In the genomic region with DNA sequence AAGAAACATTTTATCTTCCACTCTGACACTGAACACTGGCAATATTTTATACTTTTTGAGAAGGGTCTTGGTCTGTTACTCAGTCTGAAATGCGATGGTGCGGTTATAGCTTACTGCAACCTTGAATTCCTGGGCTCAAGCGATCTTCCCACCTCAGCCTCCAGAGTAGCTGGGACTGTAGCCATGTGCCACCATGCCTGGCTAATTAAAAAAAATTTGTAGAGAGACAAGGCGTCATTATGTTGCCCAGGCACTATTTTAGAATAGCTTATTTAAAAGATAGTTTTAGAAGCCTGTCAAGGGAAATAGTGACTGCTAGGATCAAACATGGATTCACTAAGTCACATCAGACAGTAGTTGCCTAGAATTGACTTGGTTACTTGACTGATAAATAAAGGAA, we compare ENCODE assay signal across 36 cellular contexts.
"Had no signal": no experiment of that assay in that cellular context is flagged by ENCODE, and none has a peak within 500 bp of the region (broad histone marks: within the 10 kb centered on the region; RNA-seq: fewer than 3 reads in every experiment).

No MANE protein-coding gene starts in this region.

- H3K9me3 ChIP-seq: adrenal gland, breast epithelium, esophagus muscularis mucosa, gastrocnemius medialis, heart right ventricle had no signal

- H3K27me3 ChIP-seq: adrenal gland, breast epithelium, cardiac muscle cell, dorsolateral prefrontal cortex, esophagus muscularis mucosa, foreskin keratinocyte, gastrocnemius medialis, heart right ventricle, hepatocyte had no signal

- H3K36me3 ChIP-seq: adrenal gland, breast epithelium, cardiac muscle cell, gastrocnemius medialis, WERI-Rb-1 had no signal

- H3K27ac Mint-ChIP-seq: activated B cell treated with CpG ODN at 0.5 μM for 24 hours; activated CD4-positive, alpha-beta memory T cell treated with anti-CD3 and anti-CD28 coated beads for 36 hours; activated CD8-positive, alpha-beta memory T cell treated with anti-CD3 and anti-CD28 coated beads, Interleukin-2, amount 10 ng/mL, durations not matched to agents 7 days and 5 days; activated CD8-positive, alpha-beta T cell treated with anti-CD3 and anti-CD28 coated beads, Interleukin-2, amount 10 ng/mL, durations not matched to agents 7 days and 5 days; activated naive CD4-positive, alpha-beta T cell treated with anti-CD3 and anti-CD28 coated beads for 36 hours; activated naive CD4-positive, alpha-beta T cell treated with anti-CD3 and anti-CD28 coated beads, Interleukin-2, amount 50 U/mL, for 24 hours; activated naive CD8-positive, alpha-beta T cell treated with anti-CD3 and anti-CD28 coated beads for 36 hours; activated naive CD8-positive, alpha-beta T cell treated with anti-CD3 and anti-CD28 coated beads, Interleukin-2, amount 50 U/mL, for 24 hours; activated T-helper 1 cell treated with anti-CD3 and anti-CD28 coated beads, Interleukin-12 subunit alpha, Interleukin-12 subunit beta, Interleukin-2, Interleukin-4 antibody, amounts not matched to agents 30 ng/mL and 10 ng/mL and 1 ng/mL, durations not matched to agents 14 hours and 24 hours and 36 hours; activated T-helper 2 cell treated with anti-CD3 and anti-CD28 coated beads, Interferon-gamma antibody, Interleukin-2, Interleukin-4, amounts not matched to agents 10 μg/mL and 5 μg/mL and 100 μg/mL, durations not matched to agents 14 hours and 24 hours and 36 hours; brain; T-helper 2 cell treated with Interferon-gamma antibody and Interleukin-4, amounts not matched to agents 5 μg/mL and 100 μg/mL, for 36 hours had no signal

- H3K9me3 Mint-ChIP-seq: activated B cell treated with CpG ODN at 0.5 μM for 24 hours; activated CD4-positive, alpha-beta memory T cell treated with anti-CD3 and anti-CD28 coated beads for 36 hours; activated naive CD4-positive, alpha-beta T cell treated with anti-CD3 and anti-CD28 coated beads for 36 hours; activated naive CD4-positive, alpha-beta T cell treated with anti-CD3 and anti-CD28 coated beads, Interleukin-2, amount 50 U/mL, for 24 hours; activated naive CD8-positive, alpha-beta T cell treated with anti-CD3 and anti-CD28 coated beads for 36 hours; activated naive CD8-positive, alpha-beta T cell treated with anti-CD3 and anti-CD28 coated beads, Interleukin-2, amount 50 U/mL, for 24 hours; activated T-helper 1 cell treated with anti-CD3 and anti-CD28 coated beads, Interleukin-12 subunit alpha, Interleukin-12 subunit beta, Interleukin-2, Interleukin-4 antibody, amounts not matched to agents 30 ng/mL and 10 ng/mL and 1 ng/mL, durations not matched to agents 14 hours and 24 hours and 36 hours; activated T-helper 2 cell treated with anti-CD3 and anti-CD28 coated beads, Interferon-gamma antibody, Interleukin-2, Interleukin-4, amounts not matched to agents 10 μg/mL and 5 μg/mL and 100 μg/mL, durations not matched to agents 14 hours and 24 hours and 36 hours; brain; dendritic cell treated with granulocyte-macrophage colony-stimulating factor and Interleukin-4, amounts not matched to agents 40 ng/mL and 50 ng/mL, for 4 days; effector memory CD8-positive, alpha-beta T cell; T-helper 2 cell treated with Interferon-gamma antibody and Interleukin-4, amounts not matched to agents 5 μg/mL and 100 μg/mL, for 36 hours had no signal

- H3K4me3 Mint-ChIP-seq: activated B cell treated with CpG ODN at 0.5 μM for 24 hours; activated CD4-positive, alpha-beta memory T cell treated with anti-CD3 and anti-CD28 coated beads for 36 hours; activated CD8-positive, alpha-beta memory T cell treated with anti-CD3 and anti-CD28 coated beads, Interleukin-2, amount 10 ng/mL, durations not matched to agents 7 days and 5 days; activated CD8-positive, alpha-beta T cell treated with anti-CD3 and anti-CD28 coated beads, Interleukin-2, amount 10 ng/mL, durations not matched to agents 7 days and 5 days; activated naive CD4-positive, alpha-beta T cell treated with anti-CD3 and anti-CD28 coated beads for 36 hours; activated naive CD4-positive, alpha-beta T cell treated with anti-CD3 and anti-CD28 coated beads, Interleukin-2, amount 50 U/mL, for 24 hours; activated naive CD8-positive, alpha-beta T cell treated with anti-CD3 and anti-CD28 coated beads for 36 hours; activated naive CD8-positive, alpha-beta T cell treated with anti-CD3 and anti-CD28 coated beads, Interleukin-2, amount 50 U/mL, for 24 hours; activated T-helper 1 cell treated with anti-CD3 and anti-CD28 coated beads, Interleukin-12 subunit alpha, Interleukin-12 subunit beta, Interleukin-2, Interleukin-4 antibody, amounts not matched to agents 30 ng/mL and 10 ng/mL and 1 ng/mL, durations not matched to agents 14 hours and 24 hours and 36 hours; dendritic cell treated with granulocyte-macrophage colony-stimulating factor and Interleukin-4, amounts not matched to agents 40 ng/mL and 50 ng/mL, for 4 days; effector memory CD8-positive, alpha-beta T cell; T-helper 2 cell treated with Interferon-gamma antibody and Interleukin-4, amounts not matched to agents 5 μg/mL and 100 μg/mL, for 36 hours had no signal

- H3K27me3 Mint-ChIP-seq: activated B cell treated with CpG ODN at 0.5 μM for 24 hours; activated CD4-positive, alpha-beta memory T cell treated with anti-CD3 and anti-CD28 coated beads for 36 hours; activated naive CD4-positive, alpha-beta T cell treated with anti-CD3 and anti-CD28 coated beads, Interleukin-2, amount 50 U/mL, for 24 hours; activated naive CD8-positive, alpha-beta T cell treated with anti-CD3 and anti-CD28 coated beads for 36 hours; activated naive CD8-positive, alpha-beta T cell treated with anti-CD3 and anti-CD28 coated beads, Interleukin-2, amount 50 U/mL, for 24 hours; dendritic cell treated with granulocyte-macrophage colony-stimulating factor and Interleukin-4, amounts not matched to agents 40 ng/mL and 50 ng/mL, for 4 days; effector memory CD8-positive, alpha-beta T cell had no signal

- H2AFZ ChIP-seq: hepatocyte had no signal

- H3K4me2 ChIP-seq: hepatocyte had no signal

- DNase-seq: activated B cell treated with CpG ODN at 0.5 μM for 24 hours; activated CD4-positive, alpha-beta memory T cell treated with anti-CD3 and anti-CD28 coated beads for 36 hours; activated CD4-positive, alpha-beta T cell treated with anti-CD3 and anti-CD28 coated beads for 48 hours; activated CD8-positive, alpha-beta memory T cell treated with anti-CD3 and anti-CD28 coated beads, Interleukin-2, amount 10 ng/mL, durations not matched to agents 7 days and 5 days; activated CD8-positive, alpha-beta memory T cell treated with anti-CD3 and anti-CD28 coated beads, Interleukin-2, amount 50 U/mL, for 4 hours; activated CD8-positive, alpha-beta T cell treated with anti-CD3 and anti-CD28 coated beads, Interleukin-2, amount 10 ng/mL, durations not matched to agents 7 days and 5 days; activated effector memory CD4-positive, alpha-beta T cell treated with anti-CD3 and anti-CD28 coated beads, Interleukin-2, amount 50 U/mL, for 16 hours; activated naive CD4-positive, alpha-beta T cell treated with anti-CD3 and anti-CD28 coated beads for 36 hours; activated naive CD8-positive, alpha-beta T cell treated with anti-CD3 and anti-CD28 coated beads for 36 hours; activated naive CD8-positive, alpha-beta T cell treated with anti-CD3 and anti-CD28 coated beads, Interleukin-2, amount 50 U/mL, for 24 hours; activated T-cell treated with anti-CD3 and anti-CD28 coated beads, Interleukin-2, amount 50 U/mL, for 1 hour; activated T-cell treated with anti-CD3 and anti-CD28 coated beads, Interleukin-2, amount 50 U/mL, for 48 hours; adrenal gland; amygdala; aorta; central memory CD4-positive, alpha-beta T cell; dorsolateral prefrontal cortex; effector memory CD8-positive, alpha-beta T cell; erythroblast; foreskin keratinocyte; gastrocnemius medialis; heart right ventricle; T1000; WERI-Rb-1 had no signal

- H3K4me3 ChIP-seq: adrenal gland, breast epithelium, cardiac muscle cell, coronary artery, dorsolateral prefrontal cortex, esophagus muscularis mucosa, gastrocnemius medialis, heart right ventricle, hepatocyte had no signal

- ATAC-seq: activated CD4-positive, CD25-positive, alpha-beta regulatory T cell treated with anti-CD3 and anti-CD28 coated beads, Interleukin-2, amount 50 U/mL, for 24 hours; activated CD8-positive, alpha-beta memory T cell treated with anti-CD3 and anti-CD28 coated beads, Interleukin-2, amount 10 ng/mL, durations not matched to agents 7 days and 5 days; activated CD8-positive, alpha-beta T cell treated with anti-CD3 and anti-CD28 coated beads, Interleukin-2, amount 10 ng/mL, durations not matched to agents 7 days and 5 days; activated naive CD8-positive, alpha-beta T cell treated with anti-CD3 and anti-CD28 coated beads, Interleukin-2, amount 50 U/mL, for 24 hours; effector memory CD8-positive, alpha-beta T cell; foreskin keratinocyte; gastrocnemius medialis; heart right ventricle had no signal

- H3K27ac ChIP-seq: adrenal gland, breast epithelium, coronary artery, foreskin keratinocyte, hepatocyte, WERI-Rb-1 had no signal
